ENCODE assay signal across 24 cellular contexts in the genomic region with DNA sequence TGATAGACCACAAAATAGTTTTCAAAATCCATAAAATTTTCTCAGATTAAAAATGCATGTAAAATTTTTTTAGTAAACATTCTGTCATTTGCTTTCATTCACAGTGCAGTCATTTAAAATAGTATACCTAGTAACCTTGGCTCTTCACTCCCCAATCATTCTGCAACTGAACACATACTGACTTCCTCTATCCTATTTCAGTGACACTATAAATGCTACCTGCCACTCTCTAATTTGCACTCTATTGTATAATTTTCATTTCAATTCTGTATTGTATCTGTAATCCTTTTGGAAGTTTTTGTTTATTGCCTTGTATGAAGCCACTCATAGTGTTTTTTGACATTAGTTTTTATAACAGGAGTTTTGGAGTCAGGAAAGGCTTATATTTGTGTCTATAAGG.
"Had no signal": no experiment of that assay in that cellular context is flagged by ENCODE, and none has a peak within 500 bp of the region (broad histone marks: within the 10 kb centered on the region; RNA-seq: fewer than 3 reads in every experiment).

No MANE protein-coding gene starts in this region.

- H3K36me3 ChIP-seq: stomach, suprapubic skin, thoracic aorta, thyroid gland, tibial artery, tibial nerve, transverse colon, upper lobe of left lung, upper lobe of right lung, uterus, vagina had no signal

- H3K9me3 ChIP-seq: testis, thoracic aorta, thyroid gland, upper lobe of right lung, uterus, vagina had no signal

- H3K27ac ChIP-seq: stomach, suprapubic skin, testis, thoracic aorta, thyroid gland, tibial artery, tibial nerve, transverse colon, upper lobe of left lung, upper lobe of right lung, uterus, vagina had no signal

- H3K4me3 ChIP-seq: stomach, suprapubic skin, testis, thoracic aorta, thyroid gland, tibial artery, tibial nerve, transverse colon, upper lobe of left lung, upper lobe of right lung, uterus, vagina had no signal

- DNase-seq: stimulated activated CD4-positive, alpha-beta T cell treated with anti-CD3 and anti-CD28 coated beads, Interleukin-2, amount 100 ng/mL, for 48 hours; stimulated activated CD4-positive, alpha-beta T cell treated with anti-CD3 and anti-CD28 coated beads, Interleukin-4, amount 100 ng/mL, for 1 hour; stimulated activated CD4-positive, alpha-beta T cell treated with anti-CD3 and anti-CD28 coated beads, Interleukin-4, amount 100 ng/mL, for 24 hours; stimulated activated CD4-positive, alpha-beta T cell treated with anti-CD3 and anti-CD28 coated beads, Interleukin-4, amount 100 ng/mL, for 4 hours; stimulated activated CD8-positive, alpha-beta memory T cell treated with anti-CD3 and anti-CD28 coated beads, Interleukin-4, amount 100 ng/mL, for 48 hours; stimulated activated naive B cell treated with anti-CD40 and anti-IgM and Interleukin-4, amounts not matched to agents 10 μg/mL and 1 μg/mL and 100 μg/mL, for 72 hours; stimulated activated naive CD4-positive, alpha-beta T cell; stimulated activated naive CD4-positive, alpha-beta T cell treated with Interleukin-2 at 50 U/mL for 16 hours; stimulated activated naive CD8-positive, alpha-beta T cell treated with anti-CD3 and anti-CD28 coated beads, Interleukin-15, amount 100 ng/mL, for 72 hours; stimulated activated naive CD8-positive, alpha-beta T cell treated with anti-CD3 and anti-CD28 coated beads, Interleukin-15, Interleukin-2, amounts not matched to agents 100 U/mL and 50 U/mL, for 24 hours; stomach; substantia nigra; testis; thyroid gland; tibial artery; transverse colon; trophoblast cell; upper lobe of left lung; upper lobe of right lung; uterus had no signal

- H3K27me3 ChIP-seq: stomach, suprapubic skin, testis, thyroid gland, tibial artery, tibial nerve, transverse colon, upper lobe of left lung, upper lobe of right lung, uterus, vagina had no signal
